8 cellular contexts compared by ENCODE assay signal in genomic region chr12:121626087-121626852, GRCh38. TPM values are rescaled to one million over a fixed set of nuclear protein-coding genes. Genes with fewer than 3 reads are reported as not detected.
DNase-seq lines count a peak whose midpoint lies in the region; ATAC-seq and TF ChIP-seq lines count a peak whose summit lies in the region.

Gene ORAI1, plus strand, starts transcription at chr12:121626530.

- intact Hi-C loops in left ventricle myocardium superior (cut with micrococcal nuclease) (loop anchor here (10.0 kb wide), 1 partner anchor 61 kb away; no protein-coding TSS in a partner anchor), uterus (cut with DNase I; ENCODE audit: low total_unique reads) (loop anchor here (10.0 kb wide), 1 partner anchor 71 kb away; no protein-coding TSS in a partner anchor)

- no peaks in the 10 kb centered on the region for H3K27me3 ChIP-seq in uterus

- peak; percentile 80 for ATAC-seq in GM18498 (IDR thresholded peaks at IDR 0.05; ENCODE audit: unreplicated experiment)
- peak; percentile 77 for ATAC-seq in HG02885 (IDR thresholded peaks at IDR 0.05; ENCODE audit: poor library complexity, unreplicated experiment)
- peak; percentile 96 for ATAC-seq in left ventricle myocardium superior

- no peaks in the 10 kb centered on the region for H3K9me3 ChIP-seq in uterus

- H3K36me3 ChIP-seq in uterus = no peaks in the 10 kb centered on the region

- DNase-seq in NCI-H187 treated with DMSO at 0.1 percent for 48 hours (lab: John Stamatoyannopoulos, UW) (peak; percentile 61), T-helper 2 cell (peak; percentile 85 to 96 (median 94)), left ventricle myocardium superior (peak; percentile 99), pulmonary artery endothelial cell (ENCODE audit: low read depth, low spot score) (peak; percentile 80), uterus (peak; percentile 96)

- H3K4me3 ChIP-seq in uterus = peak within 1 kb of the TSS; percentile 59 to 79

- H3K27ac ChIP-seq in angular gyrus (ENCODE audit: low read depth, low read length) (peak within 1 kb of the TSS; percentile 72), uterus (peak within 1 kb of the TSS; percentile 91)

- H3K4me1 ChIP-seq in uterus = no peaks in the 10 kb centered on the region

- peak in 3 of 4 experiments; percentile 44 to 55 (median 51) for TF ChIP-seq CTCF in uterus (IDR thresholded peaks at IDR 0.05)

- TF ChIP-seq POLR2A in uterus (IDR thresholded peaks at IDR 0.05) = peak; percentile 89

RNA-seq across cellular contexts. Expression of gene ORAI1, which starts in this region (rescaled TPM):
- 10.1 TPM for total RNA-seq in left ventricle myocardium superior
- 16.2 and 18.8 TPM in 2 replicates for total RNA-seq in pulmonary artery endothelial cell
- 10 to 100 TPM in 3 of 4 donors, 1 to 10 TPM in 1; 1.8 to 20.0 (median 13.8) TPM for total RNA-seq in uterus

Comparison
In these comparisons a context has a peak if more than half of its experiments do, and no peak if none do; other contexts are left out.
1. Peak in every context shown above with its lines: DNase-seq, ATAC-seq, H3K4me3 ChIP-seq and H3K27ac ChIP-seq.